Comparison of ENCODE assay signal across 16 cellular contexts in genomic region chr5:131384181-131384580, GRCh38.
DNase-seq lines count a peak whose midpoint lies in the region; ATAC-seq, FAIRE-seq and TF ChIP-seq lines count a peak whose summit lies in the region.
"Had no signal": no experiment of that assay in that cellular context is flagged by ENCODE, and none has a peak within 500 bp of the region (broad histone marks: within the 10 kb centered on the region; RNA-seq: fewer than 3 reads in every experiment).

No MANE protein-coding gene starts in this region.

- intact Hi-C loops in CD4-positive, alpha-beta T cell (cut with DNase I, micrococcal nuclease), result loop anchor here in 1 of 2 experiments (5.0 kb wide), 1 partner anchor 117 kb away; no protein-coding TSS in a partner anchor

- no peaks in the 10 kb centered on the region for H3K27me3 ChIP-seq in CD4-positive, alpha-beta T cell (ENCODE audit: control insufficient read depth, insufficient read depth, low read length)
- H3K27me3 ChIP-seq in tibial nerve (no peaks in the 10 kb centered on the region), right atrium auricular region (no peaks in the 10 kb centered on the region)
- H3K27me3 ChIP-seq: BLaER1, left lung, upper lobe of left lung had no signal

- TF ChIP-seq POLR2A in GM12892 (IDR thresholded peaks at IDR 0.05; ENCODE audit: low read depth, low read length) (no peak), tibial nerve (IDR thresholded peaks at IDR 0.05) (no peak)

- H3K4me3 ChIP-seq in tibial nerve, result no peak overlapping the region
- no peak overlapping the region for H3K4me3 ChIP-seq in right atrium auricular region
- H3K4me3 ChIP-seq: BLaER1, left lung, smooth muscle cell, upper lobe of left lung had no signal

- peaks cover 0 to 45% (median 16%) of the 10 kb centered on the region in 4 donors for H3K4me1 ChIP-seq in tibial nerve
- peaks cover 0 to 28% of the 10 kb centered on the region in 2 donors for H3K4me1 ChIP-seq in right atrium auricular region

- ATAC-seq in CD4-positive, alpha-beta T cell (ENCODE audit: poor library complexity), result no peak
- no peak for ATAC-seq in activated CD8-positive, alpha-beta T cell treated with anti-CD3 and anti-CD28 coated beads, Interleukin-2, amount 10 ng/mL, durations not matched to agents 7 days and 5 days
- ATAC-seq: left lung had no signal

- CTCF ChIA-PET in CD4-positive, alpha-beta T cell (lab: Charles Lee), result interaction anchor here (0.7 to 1.6 kb wide), 4 partner anchors 8 to 119 kb away, joined by 3 to 6 read pairs (median 4); no protein-coding TSS in a partner anchor
- CTCF ChIA-PET in activated CD8-positive, alpha-beta T cell treated with anti-CD3 and anti-CD28 coated beads, Interleukin-2, amount 10 ng/mL, durations not matched to agents 7 days and 5 days (lab: Charles Lee), result interaction anchor here (0.8 to 4.3 kb wide), 8 partner anchors 11 to 119 kb away, joined by 3 to 33 read pairs (median 8); partner anchors contain the start of gene CDC42SE2

- H3K27ac ChIP-seq in CD4-positive, alpha-beta T cell (ENCODE audit: low read depth, low read length), result peak overlapping the region; percentile 45
- no peak overlapping the region for H3K27ac ChIP-seq in tibial nerve
- no peak overlapping the region for H3K27ac ChIP-seq in right atrium auricular region
- H3K27ac ChIP-seq: BLaER1, left lung, upper lobe of left lung had no signal

- no peaks in the 10 kb centered on the region for H3K27me3 Mint-ChIP-seq in CD4-positive, alpha-beta T cell
- no peaks in the 10 kb centered on the region for H3K27me3 Mint-ChIP-seq in activated CD8-positive, alpha-beta T cell treated with anti-CD3 and anti-CD28 coated beads, Interleukin-2, amount 10 ng/mL, durations not matched to agents 7 days and 5 days (ENCODE audit: low read depth)
- peaks cover 2 to 12% (median 11%) of the 10 kb centered on the region in 3 donors for H3K27me3 Mint-ChIP-seq in immature natural killer cell (ENCODE audit: low read depth in 3 of 3)

- H3K4me3 Mint-ChIP-seq in CD4-positive, alpha-beta T cell, result peak overlapping the region; percentile 52
- H3K4me3 Mint-ChIP-seq in activated CD8-positive, alpha-beta T cell treated with anti-CD3 and anti-CD28 coated beads, Interleukin-2, amount 10 ng/mL, durations not matched to agents 7 days and 5 days, result peak overlapping the region; percentile 20
- H3K4me3 Mint-ChIP-seq in immature natural killer cell, result no peak overlapping the region

- H3K36me3 ChIP-seq in tibial nerve (peaks cover 0 to 23% (median 8%) of the 10 kb centered on the region in 3 donors), right atrium auricular region (no peaks in the 10 kb centered on the region)

- peaks cover 89% of the 10 kb centered on the region for H3K4me1 Mint-ChIP-seq in CD4-positive, alpha-beta T cell (ENCODE audit: low read depth)
- H3K4me1 Mint-ChIP-seq in activated CD8-positive, alpha-beta T cell treated with anti-CD3 and anti-CD28 coated beads, Interleukin-2, amount 10 ng/mL, durations not matched to agents 7 days and 5 days (ENCODE audit: low read depth), result peaks cover 57% of the 10 kb centered on the region
- peaks cover 56 to 79% of the 10 kb centered on the region in 2 donors for H3K4me1 Mint-ChIP-seq in immature natural killer cell

- peaks cover 75% of the 10 kb centered on the region for H3K36me3 Mint-ChIP-seq in CD4-positive, alpha-beta T cell (ENCODE audit: low read depth)
- H3K36me3 Mint-ChIP-seq in activated CD8-positive, alpha-beta T cell treated with anti-CD3 and anti-CD28 coated beads, Interleukin-2, amount 10 ng/mL, durations not matched to agents 7 days and 5 days (ENCODE audit: low read depth), result peaks cover 61% of the 10 kb centered on the region
- H3K36me3 Mint-ChIP-seq in immature natural killer cell, result peaks cover 0 to 16% (median 0%) of the 10 kb centered on the region in 3 donors

- 83 to 87% methylated on average over 6 of the region's 6 CpGs for WGBS in tibial nerve, 2 donors

- H3K9me3 Mint-ChIP-seq in CD4-positive, alpha-beta T cell, result peaks cover 3% of the 10 kb centered on the region
- no peaks in the 10 kb centered on the region for H3K9me3 Mint-ChIP-seq in activated CD8-positive, alpha-beta T cell treated with anti-CD3 and anti-CD28 coated beads, Interleukin-2, amount 10 ng/mL, durations not matched to agents 7 days and 5 days (ENCODE audit: insufficient read depth)
- no peaks in the 10 kb centered on the region for H3K9me3 Mint-ChIP-seq in immature natural killer cell

- H3K27ac Mint-ChIP-seq in CD4-positive, alpha-beta T cell, result peak overlapping the region; percentile 97
- H3K27ac Mint-ChIP-seq in activated CD8-positive, alpha-beta T cell treated with anti-CD3 and anti-CD28 coated beads, Interleukin-2, amount 10 ng/mL, durations not matched to agents 7 days and 5 days, result peak overlapping the region; percentile 74
- peak overlapping the region; percentile 68 to 99 (median 88) for H3K27ac Mint-ChIP-seq in immature natural killer cell

- peak; percentile 38 for FAIRE-seq in GM12892 (lab: Jason Lieb, UNC)
- FAIRE-seq: TTC549 had no signal

- no peaks in the 10 kb centered on the region for H3K9me3 ChIP-seq in CD4-positive, alpha-beta T cell (ENCODE audit: control insufficient read depth, low read length)
- H3K9me3 ChIP-seq in tibial nerve, result no peaks in the 10 kb centered on the region
- H3K9me3 ChIP-seq in right atrium auricular region, result no peaks in the 10 kb centered on the region
- H3K9me3 ChIP-seq: BLaER1, left lung, upper lobe of left lung had no signal

- no peak for DNase-seq in CD4-positive, alpha-beta T cell
- DNase-seq in GM12892 (ENCODE audit: insufficient read length) (no peak), immature natural killer cell (no peak), NCI-H446 (lab: John Stamatoyannopoulos, UW) (no peak), tibial nerve (ENCODE audit: low spot score in 2 of 2) (no peak), right atrium auricular region (ENCODE audit: low spot score) (no peak)
- DNase-seq in activated CD8-positive, alpha-beta T cell treated with anti-CD3 and anti-CD28 coated beads, Interleukin-2, amount 10 ng/mL, durations not matched to agents 7 days and 5 days, result no peak
- DNase-seq: DMS53, foreskin fibroblast, left lung, MM.1S, NCI-H187, upper lobe of left lung had no signal

- TF ChIP-seq CTCF in CD4-positive, alpha-beta T cell (IDR thresholded peaks at IDR 0.05), result no peak
- TF ChIP-seq CTCF in tibial nerve (IDR thresholded peaks at IDR 0.05) (no peak), right atrium auricular region (IDR thresholded peaks at IDR 0.05) (no peak)

- TF ChIP-seq EP300 in tibial nerve (IDR thresholded peaks at IDR 0.05), result no peak

- POLR2A ChIA-PET in CD4-positive, alpha-beta T cell (lab: Charles Lee), result interaction anchor here (1.0 to 15.0 kb wide), 5 partner anchors 10 to 220 kb away, joined by 3 to 395 read pairs (median 7); partner anchors contain the start of gene CDC42SE2
- POLR2A ChIA-PET in activated CD8-positive, alpha-beta T cell treated with anti-CD3 and anti-CD28 coated beads, Interleukin-2, amount 10 ng/mL, durations not matched to agents 7 days and 5 days (lab: Charles Lee), result interaction anchor here (1.0 to 9.2 kb wide), 5 partner anchors 103 to 219 kb away, joined by 3 to 158 read pairs (median 4); partner anchors contain the start of genes CDC42SE2 and HINT1

Comparison
In these comparisons a context has a peak if more than half of its experiments do, and no peak if none do; other contexts are left out.
1. H3K4me3 Mint-ChIP-seq: peak in CD4-positive, alpha-beta T cell (single experiment) and activated CD8-positive, alpha-beta T cell treated with anti-CD3 and anti-CD28 coated beads, Interleukin-2, amount 10 ng/mL, durations not matched to agents 7 days and 5 days (single experiment); none in immature natural killer cell (0 of 5).
2. Peak in every context shown above with its lines, with median percentiles within 50 percentile points of each other: H3K27ac Mint-ChIP-seq.